16 cellular contexts compared by ENCODE assay signal in the genomic region with DNA sequence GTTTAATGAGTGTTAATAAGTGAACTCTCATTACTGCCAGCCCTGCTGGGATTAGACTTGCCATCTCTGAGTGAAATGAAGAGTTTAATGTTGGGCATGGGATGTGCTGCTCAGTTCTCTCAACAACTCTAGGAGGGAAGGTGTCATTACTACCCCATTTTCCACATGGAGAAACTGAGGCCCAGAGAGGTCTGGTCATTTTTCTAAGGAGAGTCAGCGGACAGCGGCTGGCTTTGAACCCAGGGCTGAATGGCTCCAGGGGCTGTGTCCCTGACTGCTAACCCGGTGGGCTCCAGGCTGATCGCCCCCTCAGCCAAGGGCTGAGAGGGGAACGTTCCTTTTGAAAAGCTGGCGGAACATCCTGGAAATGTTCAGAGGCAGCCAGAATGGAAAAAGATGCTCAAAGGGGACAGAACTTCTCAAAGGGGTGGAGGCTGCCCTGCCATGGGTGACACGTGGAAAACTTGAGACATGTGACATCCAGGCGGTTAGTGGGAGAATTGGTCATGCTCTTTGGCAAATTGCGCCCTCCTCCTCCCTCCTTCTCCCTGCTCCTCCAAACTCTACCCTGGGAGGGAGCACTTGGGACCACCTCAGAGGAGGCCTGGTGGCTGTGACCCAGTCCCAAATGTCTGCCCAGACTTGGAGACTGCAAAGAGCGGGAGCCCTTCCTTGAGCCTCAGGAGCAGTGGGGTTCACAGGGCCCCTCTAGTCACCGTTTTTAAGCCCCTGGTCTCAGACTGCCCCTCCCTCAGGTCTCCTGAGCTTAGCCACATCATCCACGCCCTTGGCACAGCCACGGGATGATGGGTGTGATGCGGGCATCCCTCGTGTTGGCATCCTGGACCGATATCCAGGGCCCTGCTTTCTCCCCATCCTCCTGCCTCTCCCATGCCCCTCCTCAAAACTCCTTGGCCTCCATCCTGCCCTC. TPM values are rescaled to one million over a fixed set of nuclear protein-coding genes. Genes with fewer than 3 reads are reported as not detected.
DNase-seq lines count a peak whose midpoint lies in the region; ATAC-seq and TF ChIP-seq lines count a peak whose summit lies in the region.
"Had no signal": no experiment of that assay in that cellular context is flagged by ENCODE, and none has a peak within 500 bp of the region (broad histone marks: within the 10 kb centered on the region; RNA-seq: fewer than 3 reads in every experiment).

No MANE protein-coding gene starts in this region.

- no peaks in the 10 kb centered on the region for H3K79me2 ChIP-seq in mammary epithelial cell (ENCODE audit: insufficient read depth, low read length)

- POLR2A ChIA-PET in Panc1 (lab: Charles Lee): no interaction called here

- no peaks in the 10 kb centered on the region for H4K20me1 ChIP-seq in mammary epithelial cell (ENCODE audit: insufficient read depth, low read length)
- H4K20me1 ChIP-seq: BLaER1 treated with 17β-estradiol and CSF1 and Interleukin-3, amounts not matched to agents 10 nM and 100 nM had no signal

- H3K4me2 ChIP-seq in mammary epithelial cell (ENCODE audit: insufficient read depth, low read depth, low read length): no peak overlapping the region
- H3K4me2 ChIP-seq: BLaER1 treated with 17β-estradiol and CSF1 and Interleukin-3, amounts not matched to agents 10 nM and 100 nM had no signal

- dilution Hi-C loops in mammary epithelial cell (cut with HindIII; ENCODE audit: low sequenced_read_pairs): no loop called here

- H3K27ac ChIP-seq in Panc1 (ENCODE audit: low read length): no peak overlapping the region
- H3K27ac ChIP-seq in heart right ventricle: peak overlapping the region in 4 of 10 donors; percentile 4 to 50 (median 38)
- peak overlapping the region in 16 of 21 experiments; percentile 12 to 83 (median 64) for H3K27ac ChIP-seq in skin epidermis
- no peak overlapping the region for H3K27ac ChIP-seq in mammary epithelial cell (ENCODE audit: insufficient read depth, low read depth, low read length)
- H3K27ac ChIP-seq: BLaER1 treated with 17β-estradiol and CSF1 and Interleukin-3, amounts not matched to agents 10 nM and 100 nM had no signal

- 73 to 75% methylated on average over 16 of the region's 16 CpGs for WGBS in heart right ventricle, 2 donors
- 79% methylated on average over 13 of the region's 16 CpGs for WGBS in mammary epithelial cell (ENCODE audit: low coverage, missing lambda C conversion rate)

- intact Hi-C loops in Panc1 (cut with micrococcal nuclease; ENCODE audit: unreplicated experiment) (no loop called here), heart right ventricle (cut with DNase I) (no loop called here), mammary epithelial cell (cut with micrococcal nuclease) (no loop called here)

- CTCF ChIA-PET in Panc1 (lab: Charles Lee) (no interaction called here), mammary epithelial cell (lab: Charles Lee; ENCODE audit: low non-redundant PET) (no interaction called here)

- in situ Hi-C loops in Panc1 (cut with HindIII; ENCODE audit: low pct_unique_long_range_greater_than_20kb, low sequenced_read_pairs): no loop called here
- in situ Hi-C loops in mammary epithelial cell (cut with MboI; ENCODE audit: low sequenced_read_pairs in 2 of 2): no loop called here

- BruUV-seq in Panc1 (replicated peaks; lab: Mats Ljungman, UMichigan) (no TSS peak), mammary epithelial cell (replicated peaks; lab: Mats Ljungman, UMichigan) (no TSS peak)

- DNase-seq in activated CD4-positive, alpha-beta T cell treated with anti-CD3 and anti-CD28 coated beads for 48 hours: peak; percentile 36
- no peak for DNase-seq in activated CD4-positive, alpha-beta T cell treated with anti-CD3 and anti-CD28 coated beads, Interleukin-2, amount 50 U/mL, for 1 hour
- DNase-seq in Panc1 (ENCODE audit: low read depth, low spot score): no peak
- no peak for DNase-seq in heart right ventricle
- DNase-seq in mammary epithelial cell: no peak
- DNase-seq in MV-4-11 (lab: John Stamatoyannopoulos, UW): no peak
- DNase-seq in kidney tubule cell (ENCODE audit: low spot score): no peak
- DNase-seq: 8988T; KG1; NCI-H1930; NK-92 treated with Interleukin-12 subunit alpha and Interleukin-12 subunit beta, amount 100 ng/mL, for 24 hours; T1000 had no signal

- H3K4me1 ChIP-seq in Panc1 (ENCODE audit: control insufficient read depth, insufficient read depth, low read length) (no peaks in the 10 kb centered on the region), heart right ventricle (no peaks in the 10 kb centered on the region), mammary epithelial cell (ENCODE audit: insufficient read depth, low read length) (no peaks in the 10 kb centered on the region)
- H3K4me1 ChIP-seq: ascending aorta had no signal

- H3K36me3 ChIP-seq in Panc1 (ENCODE audit: control insufficient read depth, insufficient read depth, low read length) (no peaks in the 10 kb centered on the region), heart right ventricle (no peaks in the 10 kb centered on the region), mammary epithelial cell (ENCODE audit: insufficient read depth, low read length) (no peaks in the 10 kb centered on the region)
- H3K36me3 ChIP-seq: ascending aorta; BLaER1 treated with 17β-estradiol and CSF1 and Interleukin-3, amounts not matched to agents 10 nM and 100 nM had no signal

- TF ChIP-seq CTCF in Panc1 (IDR thresholded peaks at IDR 0.05) (no peak), heart right ventricle (IDR thresholded peaks at IDR 0.05) (no peak), mammary epithelial cell (conservative IDR thresholded peaks at IDR 0.05 in 1 of 2, IDR thresholded peaks at IDR 0.05 in 1 of 2; ENCODE audit: extremely low read depth in 1 of 2, insufficient read depth in 1 of 2, low read depth in 1 of 2, low read length in 2 of 2) (no peak)

- H3K27me3 ChIP-seq in Panc1 (ENCODE audit: control insufficient read depth, insufficient read depth, low read length) (no peaks in the 10 kb centered on the region), heart right ventricle (no peaks in the 10 kb centered on the region), mammary epithelial cell (ENCODE audit: insufficient read depth, low read length) (no peaks in the 10 kb centered on the region)
- H3K27me3 ChIP-seq: ascending aorta; BLaER1 treated with 17β-estradiol and CSF1 and Interleukin-3, amounts not matched to agents 10 nM and 100 nM had no signal

- H2AFZ ChIP-seq in mammary epithelial cell (ENCODE audit: low read depth, low read length): no peak overlapping the region

- H3K9ac ChIP-seq in mammary epithelial cell (ENCODE audit: insufficient read depth, low read length): no peak overlapping the region
- H3K9ac ChIP-seq: BLaER1 treated with 17β-estradiol and CSF1 and Interleukin-3, amounts not matched to agents 10 nM and 100 nM had no signal

- H3K4me3 ChIP-seq in Panc1 (ENCODE audit: low read depth in 2 of 2, low read length in 2 of 2) (no peak overlapping the region), heart right ventricle (no peak overlapping the region), skin epidermis (no peak overlapping the region), mammary epithelial cell (replicated peaks in 1 of 3; ENCODE audit: insufficient read depth in 1 of 3, low read depth in 2 of 3, low read length in 3 of 3) (no peak overlapping the region)
- H3K4me3 ChIP-seq: ascending aorta; BLaER1 treated with 17β-estradiol and CSF1 and Interleukin-3, amounts not matched to agents 10 nM and 100 nM had no signal

- ATAC-seq in Panc1 (0 out of 2 replicates have a peak, but pooled peaks have one; percentile 30), heart right ventricle (peak in 7 of 8 donors; percentile 37 to 79 (median 62))
- ATAC-seq: activated CD4-positive, CD25-positive, alpha-beta regulatory T cell treated with anti-CD3 and anti-CD28 coated beads, Interleukin-2, amount 50 U/mL, for 24 hours had no signal

- H3K9me3 ChIP-seq in Panc1 (ENCODE audit: control insufficient read depth, insufficient read depth, low read depth, low read length): no peaks in the 10 kb centered on the region
- no peaks in the 10 kb centered on the region for H3K9me3 ChIP-seq in heart right ventricle
- H3K9me3 ChIP-seq in mammary epithelial cell (replicated peaks; ENCODE audit: insufficient read depth, low read length): no peaks in the 10 kb centered on the region
- H3K9me3 ChIP-seq: ascending aorta; BLaER1 treated with 17β-estradiol and CSF1 and Interleukin-3, amounts not matched to agents 10 nM and 100 nM had no signal

RNA-seq across cellular contexts. Expression of gene DNM1, which starts 28.7 kb away (rescaled TPM):
- 18.7 TPM for total RNA-seq in Panc1 (2021; ENCODE audit: unreplicated experiment)
- polyA plus RNA-seq in Panc1 (2012; ENCODE audit: insufficient read length): 21.0 TPM
- total RNA-seq in heart right ventricle: 1 to 10 TPM; 2.1 to 7.7 (median 3.9) TPM
- polyA plus RNA-seq in heart right ventricle: 10 to 100 TPM in 1 of 2 donors, 1 to 10 TPM in 1; 2.5 to 13.7 TPM
- total RNA-seq in mammary epithelial cell: 1 to 10 TPM in 1 of 2 donors, under 1 TPM in 1; 0.67 to 3.2 TPM
- 0.50 TPM for polyA plus RNA-seq in mammary epithelial cell
- polyA minus RNA-seq in mammary epithelial cell: not detected

RNA-seq across cellular contexts. Expression of gene CIZ1, which starts 40.5 kb away (rescaled TPM):
- total RNA-seq in Panc1 (2021; ENCODE audit: unreplicated experiment) (111 TPM), heart right ventricle (10 to 100 TPM; 63.0 to 96.0 (median 76.7) TPM), mammary epithelial cell (100 to 1,000 TPM in 1 of 2 donors, 10 to 100 TPM in 1; 36.0 to 109 TPM)
- polyA plus RNA-seq in Panc1 (2012; ENCODE audit: insufficient read length): 78.0 TPM
- polyA plus RNA-seq in heart right ventricle (10 to 100 TPM; 39.7 to 70.2 TPM), mammary epithelial cell (25.5 TPM)
- 130 TPM for polyA minus RNA-seq in mammary epithelial cell

RNA-seq across cellular contexts. Expression of gene GOLGA2, which starts 43.9 kb away (rescaled TPM):
- total RNA-seq in Panc1 (2021; ENCODE audit: unreplicated experiment): 69.6 TPM
- 70.6 TPM for polyA plus RNA-seq in Panc1 (2012; ENCODE audit: insufficient read length)
- total RNA-seq in heart right ventricle: 100 to 1,000 TPM in 1 of 10 donors, 10 to 100 TPM in 9; 78.0 to 101 (median 89.1) TPM
- 10 to 100 TPM; 85.7 to 91.8 TPM for polyA plus RNA-seq in heart right ventricle
- total RNA-seq in mammary epithelial cell: 10 to 100 TPM; 42.2 to 76.7 TPM
- 36.5 TPM for polyA plus RNA-seq in mammary epithelial cell
- 112 TPM for polyA minus RNA-seq in mammary epithelial cell

RNA-seq across cellular contexts. Expression of gene SWI5, which starts 44.2 kb away (rescaled TPM):
- total RNA-seq in Panc1 (2021; ENCODE audit: unreplicated experiment): 28.3 TPM
- polyA plus RNA-seq in Panc1 (2012; ENCODE audit: insufficient read length): 31.2 TPM
- 10 to 100 TPM; 13.9 to 23.8 (median 20.8) TPM for total RNA-seq in heart right ventricle
- 10 to 100 TPM; 17.0 to 46.3 TPM for polyA plus RNA-seq in heart right ventricle
- 10 to 100 TPM; 13.5 to 26.3 TPM for total RNA-seq in mammary epithelial cell
- 43.8 TPM for polyA plus RNA-seq in mammary epithelial cell
- 5.2 TPM for polyA minus RNA-seq in mammary epithelial cell

Comparison
In these comparisons a context has a peak if more than half of its experiments do, and no peak if none do; other contexts are left out.
1. H3K27ac ChIP-seq: peak in skin epidermis (16 of 21); none in Panc1 (single experiment) and mammary epithelial cell (single experiment).